Comparison of ENCODE assay signal across 21 cellular contexts in genomic region chr7:127413326-127413725, GRCh38. TPM values are rescaled to one million over a fixed set of nuclear protein-coding genes. Genes with fewer than 3 reads are reported as not detected.
A peak's percentile ranks its signal among the peaks of the same experiment; 100 is the strongest.
DNase-seq lines count a peak whose midpoint lies in the region; ATAC-seq lines count a peak whose summit lies in the region.
"Had no signal": no experiment of that assay in that cellular context is flagged by ENCODE, and none has a peak within 500 bp of the region (broad histone marks: within the 10 kb centered on the region; RNA-seq: fewer than 3 reads in every experiment).

No MANE protein-coding gene starts in this region.

- no peak overlapping the region for H3K4me3 ChIP-seq in MG63
- H3K4me3 ChIP-seq: ascending aorta, hepatocyte, prostate gland, thyroid gland had no signal

- DNase-seq in activated naive CD4-positive, alpha-beta T cell treated with anti-CD3 and anti-CD28 coated beads, Interleukin-2, amount 50 U/mL, for 72 hours (ENCODE audit: low spot score in 2 of 2), result no peak
- DNase-seq in activated naive CD4-positive, alpha-beta T cell treated with anti-CD3 and anti-CD28 coated beads, Interleukin-2, amount 50 U/mL, for 16 hours, result no peak
- DNase-seq in MV-4-11 (lab: John Stamatoyannopoulos, UW) (peak; percentile 70), MG63 (no peak), NCI-H1417 treated with DMSO at 0.1 percent for 48 hours (lab: John Stamatoyannopoulos, UW) (no peak), substantia nigra (lab: John Stamatoyannopoulos, UW) (no peak)
- no peak for DNase-seq in activated naive CD8-positive, alpha-beta T cell treated with anti-CD3 and anti-CD28 coated beads for 36 hours
- no peak for DNase-seq in stimulated activated naive B cell treated with anti-CD40 and anti-IgM and Interleukin-4, amounts not matched to agents 10 μg/mL and 1 μg/mL and 100 μg/mL, for 72 hours
- DNase-seq: activated CD4-positive, alpha-beta T cell treated with anti-CD3 and anti-CD28 coated beads for 48 hours; DMS153; H7; mesenchymal stem cell; NCI-H146; NCI-H345; SHP77; T-helper 9 cell; thyroid gland had no signal

- ATAC-seq in activated naive CD4-positive, alpha-beta T cell treated with anti-CD3 and anti-CD28 coated beads, Interleukin-2, amount 50 U/mL, for 72 hours, result peak; percentile 20 to 25
- ATAC-seq in stimulated activated naive B cell treated with anti-CD40 and anti-IgM and Interleukin-4, amounts not matched to agents 10 μg/mL and 1 μg/mL and 100 μg/mL, for 72 hours (replicated peaks), result peak; percentile 54 to 57

- no peaks in the 10 kb centered on the region for H3K9me3 ChIP-seq in MG63
- H3K9me3 ChIP-seq: ascending aorta, prostate gland, thyroid gland had no signal

- H3K4me3 Mint-ChIP-seq in activated naive CD8-positive, alpha-beta T cell treated with anti-CD3 and anti-CD28 coated beads for 36 hours, result no peak overlapping the region
- no peak overlapping the region for H3K4me3 Mint-ChIP-seq in stimulated activated naive B cell treated with anti-CD40 and anti-IgM and Interleukin-4, amounts not matched to agents 10 μg/mL and 1 μg/mL and 100 μg/mL, for 72 hours
- H3K4me3 Mint-ChIP-seq: neural crest cell had no signal

- no peaks in the 10 kb centered on the region for H3K36me3 ChIP-seq in MG63
- H3K36me3 ChIP-seq: ascending aorta, prostate gland, thyroid gland had no signal

- no peak overlapping the region for H3K27ac Mint-ChIP-seq in activated naive CD4-positive, alpha-beta T cell treated with anti-CD3 and anti-CD28 coated beads, Interleukin-2, amount 50 U/mL, for 72 hours
- peak overlapping the region; percentile 65 for H3K27ac Mint-ChIP-seq in activated naive CD8-positive, alpha-beta T cell treated with anti-CD3 and anti-CD28 coated beads for 36 hours
- no peak overlapping the region for H3K27ac Mint-ChIP-seq in stimulated activated naive B cell treated with anti-CD40 and anti-IgM and Interleukin-4, amounts not matched to agents 10 μg/mL and 1 μg/mL and 100 μg/mL, for 72 hours

- H3K36me3 Mint-ChIP-seq in activated naive CD4-positive, alpha-beta T cell treated with anti-CD3 and anti-CD28 coated beads, Interleukin-2, amount 50 U/mL, for 72 hours, result no peaks in the 10 kb centered on the region
- H3K36me3 Mint-ChIP-seq in activated naive CD8-positive, alpha-beta T cell treated with anti-CD3 and anti-CD28 coated beads for 36 hours, result peaks cover 1% of the 10 kb centered on the region
- peaks cover 0 to under 1% of the 10 kb centered on the region in 2 donors for H3K36me3 Mint-ChIP-seq in stimulated activated naive B cell treated with anti-CD40 and anti-IgM and Interleukin-4, amounts not matched to agents 10 μg/mL and 1 μg/mL and 100 μg/mL, for 72 hours

- peaks cover 56% of the 10 kb centered on the region for H3K4me1 Mint-ChIP-seq in activated naive CD8-positive, alpha-beta T cell treated with anti-CD3 and anti-CD28 coated beads for 36 hours
- H3K4me1 Mint-ChIP-seq in stimulated activated naive B cell treated with anti-CD40 and anti-IgM and Interleukin-4, amounts not matched to agents 10 μg/mL and 1 μg/mL and 100 μg/mL, for 72 hours, result peaks cover 39 to 66% of the 10 kb centered on the region in 2 donors
- H3K4me1 Mint-ChIP-seq: neural crest cell had no signal

- H3K27ac ChIP-seq in substantia nigra (ENCODE audit: low read depth, low read length, poor library complexity, severe bottlenecking), result no peak overlapping the region
- H3K27ac ChIP-seq: ascending aorta, hepatocyte, prostate gland, thyroid gland had no signal

- H3K27me3 Mint-ChIP-seq in activated naive CD8-positive, alpha-beta T cell treated with anti-CD3 and anti-CD28 coated beads for 36 hours, result no peaks in the 10 kb centered on the region
- no peaks in the 10 kb centered on the region for H3K27me3 Mint-ChIP-seq in stimulated activated naive B cell treated with anti-CD40 and anti-IgM and Interleukin-4, amounts not matched to agents 10 μg/mL and 1 μg/mL and 100 μg/mL, for 72 hours

- H3K27me3 ChIP-seq in MG63, result no peaks in the 10 kb centered on the region
- H3K27me3 ChIP-seq: ascending aorta, thyroid gland had no signal

- H3K9me3 Mint-ChIP-seq in activated naive CD4-positive, alpha-beta T cell treated with anti-CD3 and anti-CD28 coated beads, Interleukin-2, amount 50 U/mL, for 72 hours, result peaks cover 1% of the 10 kb centered on the region in 2 donors
- H3K9me3 Mint-ChIP-seq in activated naive CD8-positive, alpha-beta T cell treated with anti-CD3 and anti-CD28 coated beads for 36 hours, result peaks cover 2% of the 10 kb centered on the region
- peaks cover under 1 to 1% of the 10 kb centered on the region in 2 donors for H3K9me3 Mint-ChIP-seq in stimulated activated naive B cell treated with anti-CD40 and anti-IgM and Interleukin-4, amounts not matched to agents 10 μg/mL and 1 μg/mL and 100 μg/mL, for 72 hours

RNA-seq across cellular contexts. Expression of gene ZNF800, which starts 20.8 kb away (rescaled TPM):
- 10 to 100 TPM; 26.4 to 33.5 TPM for total RNA-seq in activated naive CD4-positive, alpha-beta T cell treated with anti-CD3 and anti-CD28 coated beads, Interleukin-2, amount 50 U/mL, for 72 hours
- 10 to 100 TPM; 32.1 to 34.2 TPM for total RNA-seq in activated naive CD8-positive, alpha-beta T cell treated with anti-CD3 and anti-CD28 coated beads for 36 hours
- 5.3 and 6.9 TPM in 2 replicates for total RNA-seq in MG63 (2014; rRNA removed; shearing (Covaris generic); ENCODE audit: low replicate concordance)
